24 cellular contexts compared by ENCODE assay signal in genomic region chr5:139836469-139837208, GRCh38. TPM values are rescaled to one million over a fixed set of nuclear protein-coding genes. Genes with fewer than 3 reads are reported as not detected.
DNase-seq lines count a peak whose midpoint lies in the region; ATAC-seq and TF ChIP-seq lines count a peak whose summit lies in the region.
"Had no signal": no experiment of that assay in that cellular context is flagged by ENCODE, and none has a peak within 500 bp of the region (broad histone marks: within the 10 kb centered on the region; RNA-seq: fewer than 3 reads in every experiment).

No MANE protein-coding gene starts in this region.

- H3K9me3 ChIP-seq in RWPE2 (ENCODE audit: severe bottlenecking) (no peaks in the 10 kb centered on the region), osteoblast (ENCODE audit: low read depth, low read length) (no peaks in the 10 kb centered on the region)

- ATAC-seq in RWPE2 (ENCODE audit: low read depth) (no peak), HG03571 (IDR thresholded peaks at IDR 0.05; ENCODE audit: unreplicated experiment) (no peak), HG03521 (IDR thresholded peaks at IDR 0.05; ENCODE audit: unreplicated experiment) (no peak)

- H3K36me3 Mint-ChIP-seq in glutamatergic neuron (ENCODE audit: unreplicated experiment) = no peaks in the 10 kb centered on the region

- no peak overlapping the region for H2AFZ ChIP-seq in osteoblast (ENCODE audit: low read length)

- no peaks in the 10 kb centered on the region for H4K20me1 ChIP-seq in osteoblast (ENCODE audit: insufficient read depth, low read length)

- peak; percentile 25 for DNase-seq in activated CD4-positive, CD25-positive, alpha-beta regulatory T cell treated with anti-CD3 and anti-CD28 coated beads, Interleukin-2, amount 50 U/mL, for 72 hours
- no peak for DNase-seq in activated CD4-positive, CD25-positive, alpha-beta regulatory T cell (lab: John Stamatoyannopoulos, UW)
- DNase-seq in RWPE2 (ENCODE audit: low spot score) (peak; percentile 49), glutamatergic neuron (peak; percentile 9), osteoblast (ENCODE audit: insufficient read length, low spot score, missing footprints) (peak; percentile 30), amygdala (lab: John Stamatoyannopoulos, UW) (no peak)
- DNase-seq: CD4-positive, CD25-positive, alpha-beta regulatory T cell; DMS153; DND-41; IMR-90; NCI-H1048; NCI-H1417; NCI-H1694; NCI-H2029 treated with DMSO at 0.1 percent for 48 hours; NCI-H446 treated with DMSO at 0.1 percent for 48 hours; NCI-H526; SIG-M5 had no signal

- H3K27ac Mint-ChIP-seq in glutamatergic neuron (ENCODE audit: unreplicated experiment) = no peak overlapping the region
- H3K27ac Mint-ChIP-seq: B cell; CD4-positive, CD25-positive, alpha-beta regulatory T cell had no signal

- H3K4me3 ChIP-seq in RWPE2 (ENCODE audit: severe bottlenecking) (no peak overlapping the region), osteoblast (ENCODE audit: insufficient read depth, low read length) (no peak overlapping the region)
- H3K4me3 ChIP-seq: SK-N-MC had no signal

- no peak overlapping the region for H3K27ac ChIP-seq in RWPE2 (ENCODE audit: poor library complexity, severe bottlenecking)
- no peak overlapping the region for H3K27ac ChIP-seq in osteoblast (ENCODE audit: low read depth, low read length)
- H3K27ac ChIP-seq: 22Rv1, KMS-11, RWPE1, SK-N-MC had no signal

- H3K4me1 Mint-ChIP-seq in glutamatergic neuron (ENCODE audit: low read depth, unreplicated experiment) = no peaks in the 10 kb centered on the region
- H3K4me1 Mint-ChIP-seq: B cell; CD4-positive, CD25-positive, alpha-beta regulatory T cell had no signal

- H3K27me3 Mint-ChIP-seq in glutamatergic neuron (ENCODE audit: unreplicated experiment) = peaks cover 13% of the 10 kb centered on the region

- no peaks in the 10 kb centered on the region for H3K79me2 ChIP-seq in osteoblast (ENCODE audit: insufficient read depth, low read length)

- H3K27me3 ChIP-seq in RWPE2 (ENCODE audit: insufficient read depth, poor library complexity, severe bottlenecking) = no peaks in the 10 kb centered on the region
- peaks cover 14% of the 10 kb centered on the region for H3K27me3 ChIP-seq in osteoblast (ENCODE audit: insufficient read depth, low read length)

- H3K4me3 Mint-ChIP-seq in glutamatergic neuron (ENCODE audit: unreplicated experiment) = no peak overlapping the region
- H3K4me3 Mint-ChIP-seq: B cell; CD4-positive, CD25-positive, alpha-beta regulatory T cell had no signal

- no peak overlapping the region for H3K4me2 ChIP-seq in osteoblast (ENCODE audit: insufficient read depth, low read length)
- H3K4me2 ChIP-seq: KMS-11 had no signal

- no peaks in the 10 kb centered on the region for H3K4me1 ChIP-seq in RWPE2 (ENCODE audit: insufficient read depth, poor library complexity, severe bottlenecking)
- no peaks in the 10 kb centered on the region for H3K4me1 ChIP-seq in osteoblast (ENCODE audit: insufficient read depth, low read length)

- H3K9me3 Mint-ChIP-seq in glutamatergic neuron (ENCODE audit: unreplicated experiment) = peaks cover 2% of the 10 kb centered on the region

- TF ChIP-seq CTCF in RWPE2 (IDR thresholded peaks at IDR 0.05; ENCODE audit: poor library complexity, severe bottlenecking) = no peak
- TF ChIP-seq CTCF in glutamatergic neuron (IDR thresholded peaks at IDR 0.05; ENCODE audit: partially characterized antibody, unreplicated experiment) = no peak
- TF ChIP-seq CTCF in osteoblast (IDR thresholded peaks at IDR 0.05; ENCODE audit: extremely low read depth, low read depth, low read length) = no peak

- H3K36me3 ChIP-seq in RWPE2 (ENCODE audit: low read depth) = no peaks in the 10 kb centered on the region
- H3K36me3 ChIP-seq in osteoblast (ENCODE audit: insufficient read depth, low read length) = no peaks in the 10 kb centered on the region

RNA-seq across cellular contexts. Expression of gene PSD2, which starts 41.0 kb away (rescaled TPM):
- total RNA-seq in glutamatergic neuron (ENCODE audit: unreplicated experiment) = 2.3 TPM
- 0.29 and 0.36 TPM in 2 replicates for total RNA-seq in osteoblast
- total RNA-seq: CD4-positive, CD25-positive, alpha-beta regulatory T cell; IMR-90 had no signal

Comparison
In these comparisons a context has a peak if more than half of its experiments do, and no peak if none do; other contexts are left out.
1. DNase-seq: peak in activated CD4-positive, CD25-positive, alpha-beta regulatory T cell treated with anti-CD3 and anti-CD28 coated beads, Interleukin-2, amount 50 U/mL, for 72 hours (single experiment), RWPE2 (single experiment), glutamatergic neuron (single experiment) and osteoblast (single experiment); none in activated CD4-positive, CD25-positive, alpha-beta regulatory T cell (0 of 4) and amygdala (0 of 56).